Comparison of ENCODE assay signal across 8 cellular contexts in genomic region chr2:12728221-12728777, GRCh38. TPM values are rescaled to one million over a fixed set of nuclear protein-coding genes. Genes with fewer than 3 reads are reported as not detected.
DNase-seq lines count a peak whose midpoint lies in the region; ATAC-seq and TF ChIP-seq lines count a peak whose summit lies in the region.

No MANE protein-coding gene starts in this region.

- H3K4me3 ChIP-seq in PC-9 (no peak overlapping the region), vagina (no peak overlapping the region)

- intact Hi-C loops in PC-9 (cut with micrococcal nuclease; ENCODE audit: unreplicated experiment): no loop called here
- intact Hi-C loops in vagina (cut with DNase I): no loop called here

- peak overlapping the region; percentile 79 for H3K4me3 Mint-ChIP-seq in natural killer cell treated with Interleukin-12 subunit alpha and Interleukin-12 subunit beta and Interleukin-15 and Interleukin-18, amount 100 ng/mL, for 72 hours
- H3K4me3 Mint-ChIP-seq in osteocyte (ENCODE audit: unreplicated experiment): no peak overlapping the region

- no peak overlapping the region for H3K4me2 ChIP-seq in PC-9

- H4K20me1 ChIP-seq in PC-9 (ENCODE audit: insufficient read depth): peaks cover 47% of the 10 kb centered on the region

- no peaks in the 10 kb centered on the region; the same call in 1 of the 2 replicates for H3F3A ChIP-seq in PC-9 (ENCODE audit: insufficient read depth, low read depth)

- no peak overlapping the region for H2AFZ ChIP-seq in PC-9

- H3K4me1 ChIP-seq in PC-9 (replicated peaks; ENCODE audit: insufficient read depth): peaks cover 6% of the 10 kb centered on the region; the same call in 1 of the 2 replicates
- peaks cover 71% of the 10 kb centered on the region for H3K4me1 ChIP-seq in vagina

- H3K79me2 ChIP-seq in PC-9 (ENCODE audit: low read depth): peaks cover 100% of the 10 kb centered on the region

- peak; percentile 43 for DNase-seq in activated CD4-positive, CD25-positive, alpha-beta regulatory T cell treated with anti-CD3 and anti-CD28 coated beads, Interleukin-2, amount 50 U/mL, for 72 hours
- DNase-seq in natural killer cell treated with Interleukin-12 subunit alpha and Interleukin-12 subunit beta and Interleukin-15 and Interleukin-18, amount 100 ng/mL, for 72 hours (ENCODE audit: low spot score): no peak
- DNase-seq in osteocyte (ENCODE audit: extremely low spot score, unreplicated experiment): no peak
- no peak for DNase-seq in PC-9
- DNase-seq in vagina (ENCODE audit: extremely low spot score in 2 of 2): no peak
- DNase-seq in NCI-H2227 (lab: John Stamatoyannopoulos, UW; ENCODE audit: unreplicated experiment): no peak

- CTCF ChIA-PET in PC-9 (lab: Charles Lee): no interaction called here

- H3K27me3 Mint-ChIP-seq in natural killer cell treated with Interleukin-12 subunit alpha and Interleukin-12 subunit beta and Interleukin-15 and Interleukin-18, amount 100 ng/mL, for 72 hours: no peaks in the 10 kb centered on the region
- H3K27me3 Mint-ChIP-seq in osteocyte (ENCODE audit: unreplicated experiment): no peaks in the 10 kb centered on the region

- H3K27ac Mint-ChIP-seq in natural killer cell treated with Interleukin-12 subunit alpha and Interleukin-12 subunit beta and Interleukin-15 and Interleukin-18, amount 100 ng/mL, for 72 hours: peak overlapping the region; percentile 57 to 82
- H3K27ac Mint-ChIP-seq in osteocyte (ENCODE audit: unreplicated experiment): no peak overlapping the region

- peaks cover 7% of the 10 kb centered on the region for H3K36me3 Mint-ChIP-seq in natural killer cell treated with Interleukin-12 subunit alpha and Interleukin-12 subunit beta and Interleukin-15 and Interleukin-18, amount 100 ng/mL, for 72 hours
- peaks cover 88% of the 10 kb centered on the region for H3K36me3 Mint-ChIP-seq in osteocyte (ENCODE audit: unreplicated experiment)

- no peaks in the 10 kb centered on the region for H3K27me3 ChIP-seq in PC-9 (ENCODE audit: insufficient read depth, low read depth)
- H3K27me3 ChIP-seq in vagina: no peaks in the 10 kb centered on the region

- no peak for TF ChIP-seq POLR2A in vagina (IDR thresholded peaks at IDR 0.05)

- H3K9me2 ChIP-seq in PC-9 (ENCODE audit: insufficient read depth): no peaks in the 10 kb centered on the region

- H3K36me3 ChIP-seq in PC-9 (ENCODE audit: low read depth) (peaks cover 90% of the 10 kb centered on the region), vagina (peaks cover 0 to 38% of the 10 kb centered on the region in 2 donors)

- H3K4me1 Mint-ChIP-seq in natural killer cell treated with Interleukin-12 subunit alpha and Interleukin-12 subunit beta and Interleukin-15 and Interleukin-18, amount 100 ng/mL, for 72 hours (ENCODE audit: low read depth in 2 of 2): peaks cover 71 to 80% of the 10 kb centered on the region in 2 donors
- H3K4me1 Mint-ChIP-seq in osteocyte (ENCODE audit: unreplicated experiment): peaks cover 68% of the 10 kb centered on the region

- no peaks in the 10 kb centered on the region for H3K9me3 Mint-ChIP-seq in natural killer cell treated with Interleukin-12 subunit alpha and Interleukin-12 subunit beta and Interleukin-15 and Interleukin-18, amount 100 ng/mL, for 72 hours
- H3K9me3 Mint-ChIP-seq in osteocyte (ENCODE audit: unreplicated experiment): no peaks in the 10 kb centered on the region

- H3K9me3 ChIP-seq in PC-9 (ENCODE audit: insufficient read depth, low read depth) (no peaks in the 10 kb centered on the region), vagina (no peaks in the 10 kb centered on the region)

- POLR2A ChIA-PET in PC-9 (lab: Charles Lee; ENCODE audit: unreplicated experiment): no interaction called here

- TF ChIP-seq CTCF in osteocyte (IDR thresholded peaks at IDR 0.05) (no peak), PC-9 (conservative IDR thresholded peaks at IDR 0.05) (no peak), vagina (IDR thresholded peaks at IDR 0.05) (no peak)

- BruUV-seq in PC-9 (replicated peaks; lab: Mats Ljungman, UMichigan): no TSS peak

- peak; percentile 94 for ATAC-seq in GM19438 (IDR thresholded peaks at IDR 0.05; ENCODE audit: low read depth, unreplicated experiment)
- ATAC-seq in HG03108 (IDR thresholded peaks at IDR 0.05; ENCODE audit: unreplicated experiment): peak; percentile 87
- peak; percentile 68 to 80 for ATAC-seq in natural killer cell treated with Interleukin-12 subunit alpha and Interleukin-12 subunit beta and Interleukin-15 and Interleukin-18, amount 100 ng/mL, for 72 hours

- no peak overlapping the region for H3K27ac ChIP-seq in PC-9
- H3K27ac ChIP-seq in vagina: no peak overlapping the region

RNA-seq across cellular contexts. Expression of gene TRIB2, which starts 11.6 kb away (rescaled TPM):
- total RNA-seq in natural killer cell treated with Interleukin-12 subunit alpha and Interleukin-12 subunit beta and Interleukin-15 and Interleukin-18, amount 100 ng/mL, for 72 hours: 10 to 100 TPM in 1 of 2 donors, 1 to 10 TPM in 1; 8.7 to 12.3 TPM
- total RNA-seq in osteocyte (142 and 146 TPM in 2 replicates), PC-9 (2021) (18.9 and 20.2 TPM in 2 replicates), vagina (64.8 TPM)
